Comparison of ENCODE assay signal across 1 cellular context in the genomic region with DNA sequence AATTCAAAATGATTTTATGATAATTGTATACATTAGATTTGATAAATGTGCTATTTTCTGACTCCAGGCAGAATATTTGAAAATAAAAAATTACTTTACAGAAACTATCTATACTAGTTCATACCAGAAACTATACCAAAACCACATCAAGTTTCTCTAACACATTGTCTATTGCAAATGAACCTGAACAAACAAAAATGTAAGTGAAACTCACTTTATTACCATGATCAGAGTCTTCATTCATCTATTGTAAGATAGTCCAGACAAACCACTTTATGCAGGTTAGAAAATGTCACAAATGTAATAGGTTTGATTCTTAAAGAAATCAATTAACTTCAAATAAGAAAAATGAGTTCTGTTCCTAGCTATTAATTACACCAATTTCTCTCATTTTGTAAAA.
TF ChIP-seq lines count a peak whose summit lies in the region.

No MANE protein-coding gene starts in this region.

TF ChIP-seq in GM12878, 131 proteins besides CTCF, POLR2A, EP300 and RAD21 (continued from another document and continues in another):
- TF ChIP-seq MLLT1 (IDR thresholded peaks at IDR 0.05) (no peak), SUZ12 (IDR thresholded peaks at IDR 0.05; ENCODE audit: unreplicated experiment) (no peak), EZH2 (IDR thresholded peaks at IDR 0.05; ENCODE audit: borderline replicate concordance, control insufficient read depth, low read depth, low read length) (no peak), RUNX3 (IDR thresholded peaks at IDR 0.05; ENCODE audit: low read length) (peak; percentile 54; the same call in 1 of the 2 replicates), CBFB (IDR thresholded peaks at IDR 0.05; ENCODE audit: low read depth) (no peak), IRF5 (IDR thresholded peaks at IDR 0.05; ENCODE audit: borderline replicate concordance) (no peak), YY1 (IDR thresholded peaks at IDR 0.05; ENCODE audit: low read depth, low read length) (no peak), SUPT20H (IDR thresholded peaks at IDR 0.05; ENCODE audit: borderline replicate concordance, control insufficient read depth, low read depth, low read length) (no peak), FOS (IDR thresholded peaks at IDR 0.05; ENCODE audit: borderline replicate concordance, extremely low read depth, insufficient read length) (no peak), ATF7 (IDR thresholded peaks at IDR 0.05; ENCODE audit: low read depth) (peak; percentile 65), ZNF217 (IDR thresholded peaks at IDR 0.05) (no peak), JUND (IDR thresholded peaks at IDR 0.05; ENCODE audit: low read depth, low read length) (no peak), GABPA (IDR thresholded peaks at IDR 0.05; ENCODE audit: low read depth) (no peak), NFIC (IDR thresholded peaks at IDR 0.05; ENCODE audit: low read depth, low read length) (peak; percentile 32; the same call in 1 of the 2 replicates), HSF1 (IDR thresholded peaks at IDR 0.05; ENCODE audit: low read depth, low read length) (no peak), ZNF384 (IDR thresholded peaks at IDR 0.05; ENCODE audit: borderline replicate concordance, low read depth, low read length) (no peak), IKZF2 (IDR thresholded peaks at IDR 0.05) (no peak; a peak in 1 of 4 replicates), SMAD5 (IDR thresholded peaks at IDR 0.05; ENCODE audit: low read depth) (no peak), ETV6 (conservative IDR thresholded peaks at IDR 0.05 in 1 of 2, IDR thresholded peaks at IDR 0.05 in 1 of 2; ENCODE audit: borderline replicate concordance in 1 of 2, low read depth in 1 of 2) (no peak), CBX5 (IDR thresholded peaks at IDR 0.05; ENCODE audit: low read depth) (no peak), MEF2B (IDR thresholded peaks at IDR 0.05; ENCODE audit: partially characterized antibody, poor library complexity, severe bottlenecking) (peak; percentile 33), PKNOX1 (IDR thresholded peaks at IDR 0.05) (no peak), MTA2 (IDR thresholded peaks at IDR 0.05; ENCODE audit: low read depth) (peak; percentile 79), IRF4 (IDR thresholded peaks at IDR 0.05; ENCODE audit: low read depth, low read length) (no peak), TCF12 (IDR thresholded peaks at IDR 0.05; ENCODE audit: low read depth, low read length) (no peak), RFX5 (IDR thresholded peaks at IDR 0.05; ENCODE audit: low read depth, low read length) (no peak)
- TF ChIP-seq, protein P1, sequence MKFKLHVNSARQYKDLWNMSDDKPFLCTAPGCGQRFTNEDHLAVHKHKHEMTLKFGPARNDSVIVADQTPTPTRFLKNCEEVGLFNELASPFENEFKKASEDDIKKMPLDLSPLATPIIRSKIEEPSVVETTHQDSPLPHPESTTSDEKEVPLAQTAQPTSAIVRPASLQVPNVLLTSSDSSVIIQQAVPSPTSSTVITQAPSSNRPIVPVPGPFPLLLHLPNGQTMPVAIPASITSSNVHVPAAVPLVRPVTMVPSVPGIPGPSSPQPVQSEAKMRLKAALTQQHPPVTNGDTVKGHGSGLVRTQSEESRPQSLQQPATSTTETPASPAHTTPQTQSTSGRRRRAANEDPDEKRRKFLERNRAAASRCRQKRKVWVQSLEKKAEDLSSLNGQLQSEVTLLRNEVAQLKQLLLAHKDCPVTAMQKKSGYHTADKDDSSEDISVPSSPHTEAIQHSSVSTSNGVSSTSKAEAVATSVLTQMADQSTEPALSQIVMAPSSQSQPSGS (IDR thresholded peaks at IDR 0.05; ENCODE audit: low read length): no peak
- TF ChIP-seq, protein P2, sequence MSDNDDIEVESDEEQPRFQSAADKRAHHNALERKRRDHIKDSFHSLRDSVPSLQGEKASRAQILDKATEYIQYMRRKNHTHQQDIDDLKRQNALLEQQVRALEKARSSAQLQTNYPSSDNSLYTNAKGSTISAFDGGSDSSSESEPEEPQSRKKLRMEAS (IDR thresholded peaks at IDR 0.05; ENCODE audit: low read depth, low read length): no peak
- TF ChIP-seq, protein P3, sequence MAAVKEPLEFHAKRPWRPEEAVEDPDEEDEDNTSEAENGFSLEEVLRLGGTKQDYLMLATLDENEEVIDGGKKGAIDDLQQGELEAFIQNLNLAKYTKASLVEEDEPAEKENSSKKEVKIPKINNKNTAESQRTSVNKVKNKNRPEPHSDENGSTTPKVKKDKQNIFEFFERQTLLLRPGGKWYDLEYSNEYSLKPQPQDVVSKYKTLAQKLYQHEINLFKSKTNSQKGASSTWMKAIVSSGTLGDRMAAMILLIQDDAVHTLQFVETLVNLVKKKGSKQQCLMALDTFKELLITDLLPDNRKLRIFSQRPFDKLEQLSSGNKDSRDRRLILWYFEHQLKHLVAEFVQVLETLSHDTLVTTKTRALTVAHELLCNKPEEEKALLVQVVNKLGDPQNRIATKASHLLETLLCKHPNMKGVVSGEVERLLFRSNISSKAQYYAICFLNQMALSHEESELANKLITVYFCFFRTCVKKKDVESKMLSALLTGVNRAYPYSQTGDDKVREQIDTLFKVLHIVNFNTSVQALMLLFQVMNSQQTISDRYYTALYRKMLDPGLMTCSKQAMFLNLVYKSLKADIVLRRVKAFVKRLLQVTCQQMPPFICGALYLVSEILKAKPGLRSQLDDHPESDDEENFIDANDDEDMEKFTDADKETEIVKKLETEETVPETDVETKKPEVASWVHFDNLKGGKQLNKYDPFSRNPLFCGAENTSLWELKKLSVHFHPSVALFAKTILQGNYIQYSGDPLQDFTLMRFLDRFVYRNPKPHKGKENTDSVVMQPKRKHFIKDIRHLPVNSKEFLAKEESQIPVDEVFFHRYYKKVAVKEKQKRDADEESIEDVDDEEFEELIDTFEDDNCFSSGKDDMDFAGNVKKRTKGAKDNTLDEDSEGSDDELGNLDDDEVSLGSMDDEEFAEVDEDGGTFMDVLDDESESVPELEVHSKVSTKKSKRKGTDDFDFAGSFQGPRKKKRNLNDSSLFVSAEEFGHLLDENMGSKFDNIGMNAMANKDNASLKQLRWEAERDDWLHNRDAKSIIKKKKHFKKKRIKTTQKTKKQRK (IDR thresholded peaks at IDR 0.05; ENCODE audit: low read depth, low read length): no peak
- TF ChIP-seq, protein P4, sequence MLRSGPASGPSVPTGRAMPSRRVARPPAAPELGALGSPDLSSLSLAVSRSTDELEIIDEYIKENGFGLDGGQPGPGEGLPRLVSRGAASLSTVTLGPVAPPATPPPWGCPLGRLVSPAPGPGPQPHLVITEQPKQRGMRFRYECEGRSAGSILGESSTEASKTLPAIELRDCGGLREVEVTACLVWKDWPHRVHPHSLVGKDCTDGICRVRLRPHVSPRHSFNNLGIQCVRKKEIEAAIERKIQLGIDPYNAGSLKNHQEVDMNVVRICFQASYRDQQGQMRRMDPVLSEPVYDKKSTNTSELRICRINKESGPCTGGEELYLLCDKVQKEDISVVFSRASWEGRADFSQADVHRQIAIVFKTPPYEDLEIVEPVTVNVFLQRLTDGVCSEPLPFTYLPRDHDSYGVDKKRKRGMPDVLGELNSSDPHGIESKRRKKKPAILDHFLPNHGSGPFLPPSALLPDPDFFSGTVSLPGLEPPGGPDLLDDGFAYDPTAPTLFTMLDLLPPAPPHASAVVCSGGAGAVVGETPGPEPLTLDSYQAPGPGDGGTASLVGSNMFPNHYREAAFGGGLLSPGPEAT (IDR thresholded peaks at IDR 0.05; ENCODE audit: low read depth): peak; percentile 59; the same call in 1 of the 2 replicates
- TF ChIP-seq, protein P5, sequence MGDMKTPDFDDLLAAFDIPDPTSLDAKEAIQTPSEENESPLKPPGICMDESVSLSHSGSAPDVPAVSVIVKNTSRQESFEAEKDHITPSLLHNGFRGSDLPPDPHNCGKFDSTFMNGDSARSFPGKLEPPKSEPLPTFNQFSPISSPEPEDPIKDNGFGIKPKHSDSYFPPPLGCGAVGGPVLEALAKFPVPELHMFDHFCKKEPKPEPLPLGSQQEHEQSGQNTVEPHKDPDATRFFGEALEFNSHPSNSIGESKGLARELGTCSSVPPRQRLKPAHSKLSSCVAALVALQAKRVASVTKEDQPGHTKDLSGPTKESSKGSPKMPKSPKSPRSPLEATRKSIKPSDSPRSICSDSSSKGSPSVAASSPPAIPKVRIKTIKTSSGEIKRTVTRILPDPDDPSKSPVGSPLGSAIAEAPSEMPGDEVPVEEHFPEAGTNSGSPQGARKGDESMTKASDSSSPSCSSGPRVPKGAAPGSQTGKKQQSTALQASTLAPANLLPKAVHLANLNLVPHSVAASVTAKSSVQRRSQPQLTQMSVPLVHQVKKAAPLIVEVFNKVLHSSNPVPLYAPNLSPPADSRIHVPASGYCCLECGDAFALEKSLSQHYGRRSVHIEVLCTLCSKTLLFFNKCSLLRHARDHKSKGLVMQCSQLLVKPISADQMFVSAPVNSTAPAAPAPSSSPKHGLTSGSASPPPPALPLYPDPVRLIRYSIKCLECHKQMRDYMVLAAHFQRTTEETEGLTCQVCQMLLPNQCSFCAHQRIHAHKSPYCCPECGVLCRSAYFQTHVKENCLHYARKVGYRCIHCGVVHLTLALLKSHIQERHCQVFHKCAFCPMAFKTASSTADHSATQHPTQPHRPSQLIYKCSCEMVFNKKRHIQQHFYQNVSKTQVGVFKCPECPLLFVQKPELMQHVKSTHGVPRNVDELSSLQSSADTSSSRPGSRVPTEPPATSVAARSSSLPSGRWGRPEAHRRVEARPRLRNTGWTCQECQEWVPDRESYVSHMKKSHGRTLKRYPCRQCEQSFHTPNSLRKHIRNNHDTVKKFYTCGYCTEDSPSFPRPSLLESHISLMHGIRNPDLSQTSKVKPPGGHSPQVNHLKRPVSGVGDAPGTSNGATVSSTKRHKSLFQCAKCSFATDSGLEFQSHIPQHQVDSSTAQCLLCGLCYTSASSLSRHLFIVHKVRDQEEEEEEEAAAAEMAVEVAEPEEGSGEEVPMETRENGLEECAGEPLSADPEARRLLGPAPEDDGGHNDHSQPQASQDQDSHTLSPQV (IDR thresholded peaks at IDR 0.05): no peak
- TF ChIP-seq, protein P6, sequence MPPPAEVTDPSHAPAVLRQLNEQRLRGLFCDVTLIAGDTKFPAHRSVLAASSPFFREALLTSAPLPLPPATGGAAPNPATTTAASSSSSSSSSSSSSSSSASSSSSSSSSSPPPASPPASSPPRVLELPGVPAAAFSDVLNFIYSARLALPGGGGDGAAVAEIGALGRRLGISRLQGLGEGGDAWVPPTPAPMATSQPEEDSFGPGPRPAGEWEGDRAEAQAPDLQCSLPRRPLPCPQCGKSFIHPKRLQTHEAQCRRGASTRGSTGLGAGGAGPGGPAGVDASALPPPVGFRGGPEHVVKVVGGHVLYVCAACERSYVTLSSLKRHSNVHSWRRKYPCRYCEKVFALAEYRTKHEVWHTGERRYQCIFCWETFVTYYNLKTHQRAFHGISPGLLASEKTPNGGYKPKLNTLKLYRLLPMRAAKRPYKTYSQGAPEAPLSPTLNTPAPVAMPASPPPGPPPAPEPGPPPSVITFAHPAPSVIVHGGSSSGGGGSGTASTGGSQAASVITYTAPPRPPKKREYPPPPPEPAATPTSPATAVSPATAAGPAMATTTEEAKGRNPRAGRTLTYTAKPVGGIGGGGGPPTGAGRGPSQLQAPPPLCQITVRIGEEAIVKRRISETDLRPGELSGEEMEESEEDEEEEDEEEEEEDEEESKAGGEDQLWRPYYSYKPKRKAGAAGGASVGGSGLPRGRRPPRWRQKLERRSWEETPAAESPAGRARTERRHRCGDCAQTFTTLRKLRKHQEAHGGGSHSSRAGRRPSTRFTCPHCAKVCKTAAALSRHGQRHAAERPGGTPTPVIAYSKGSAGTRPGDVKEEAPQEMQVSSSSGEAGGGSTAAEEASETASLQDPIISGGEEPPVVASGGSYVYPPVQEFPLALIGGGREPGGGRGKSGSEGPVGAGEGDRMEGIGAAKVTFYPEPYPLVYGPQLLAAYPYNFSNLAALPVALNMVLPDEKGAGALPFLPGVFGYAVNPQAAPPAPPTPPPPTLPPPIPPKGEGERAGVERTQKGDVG (CRISPR knock-in tag; IDR thresholded peaks at IDR 0.05): no peak
